In the genomic region with DNA sequence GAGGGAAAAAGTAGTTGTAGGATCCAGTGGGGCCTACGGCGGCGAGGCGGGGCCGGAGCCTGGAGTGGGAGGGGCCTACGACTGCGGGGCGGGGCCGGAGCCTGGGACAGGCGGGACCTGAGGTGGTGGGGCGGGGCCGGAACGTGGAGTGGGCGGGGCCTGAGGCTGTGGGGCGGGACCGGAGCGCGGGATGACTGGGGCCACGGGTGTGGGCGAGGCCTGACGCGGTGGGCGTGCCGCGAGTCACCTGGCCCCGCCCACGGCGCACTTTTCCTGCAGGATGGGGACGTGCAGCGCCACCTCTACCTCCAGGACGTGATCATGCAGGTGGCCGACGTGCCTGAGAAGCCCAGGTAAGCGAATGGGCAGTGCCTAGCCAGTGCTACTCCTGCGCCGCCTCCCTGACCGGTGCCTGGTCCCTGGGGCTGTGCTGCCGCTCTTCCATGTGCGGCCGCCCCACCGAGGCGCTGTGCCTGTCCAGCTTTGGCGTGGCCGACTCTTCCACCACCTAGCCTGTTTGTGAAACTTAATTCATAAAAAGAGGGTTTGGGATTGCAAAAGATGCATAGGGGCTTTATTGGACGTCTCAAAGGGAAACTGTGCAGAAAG, we compare ENCODE assay signal across 8 cellular contexts. TPM values are rescaled to one million over a fixed set of nuclear protein-coding genes. Genes with fewer than 3 reads are reported as not detected.
DNase-seq lines count a peak whose midpoint lies in the region; ATAC-seq and TF ChIP-seq lines count a peak whose summit lies in the region.

No MANE protein-coding gene starts in this region.

- peaks cover 17% of the 10 kb centered on the region for H3K4me1 Mint-ChIP-seq in activated CD4-positive, alpha-beta T cell treated with anti-CD3 and anti-CD28 coated beads, Interleukin-2, amount 10 ng/mL, durations not matched to agents 24 days and 14 days

- DNase-seq in AG08395 (ENCODE audit: low spot score) (peak; percentile 97), NCI-H446 (lab: John Stamatoyannopoulos, UW) (peak; percentile 44 to 82), coronary artery (ENCODE audit: low spot score) (peak; percentile 95), left lobe of liver (ENCODE audit: low spot score) (peak; percentile 97)
- peak; percentile 97 for DNase-seq in activated CD4-positive, alpha-beta T cell treated with anti-CD3 and anti-CD28 coated beads, Interleukin-2, amount 10 ng/mL, durations not matched to agents 24 days and 14 days
- peak; percentile 87 for DNase-seq in stimulated activated CD4-positive, alpha-beta T cell treated with anti-CD3 and anti-CD28 coated beads, Interleukin-2, amount 100 ng/mL, for 4 hours (ENCODE audit: low read depth)

- ATAC-seq in GM18907 (IDR thresholded peaks at IDR 0.05; ENCODE audit: unreplicated experiment) = peak; percentile 68
- peak; percentile 63 for ATAC-seq in HG03159 (IDR thresholded peaks at IDR 0.05; ENCODE audit: unreplicated experiment)
- peak; percentile 88 for ATAC-seq in left lobe of liver

- H3K27ac ChIP-seq in coronary artery = peak overlapping the region; percentile 92 to 97

- peaks cover 2% of the 10 kb centered on the region for H3K27me3 Mint-ChIP-seq in activated CD4-positive, alpha-beta T cell treated with anti-CD3 and anti-CD28 coated beads, Interleukin-2, amount 10 ng/mL, durations not matched to agents 24 days and 14 days

- no peaks in the 10 kb centered on the region for H3K9me3 Mint-ChIP-seq in activated CD4-positive, alpha-beta T cell treated with anti-CD3 and anti-CD28 coated beads, Interleukin-2, amount 10 ng/mL, durations not matched to agents 24 days and 14 days

- peak overlapping the region; percentile 81 for H3K27ac Mint-ChIP-seq in activated CD4-positive, alpha-beta T cell treated with anti-CD3 and anti-CD28 coated beads, Interleukin-2, amount 10 ng/mL, durations not matched to agents 24 days and 14 days

- peak overlapping the region; percentile 73 for H3K4me3 Mint-ChIP-seq in activated CD4-positive, alpha-beta T cell treated with anti-CD3 and anti-CD28 coated beads, Interleukin-2, amount 10 ng/mL, durations not matched to agents 24 days and 14 days

- intact Hi-C loops in activated CD4-positive, alpha-beta T cell treated with anti-CD3 and anti-CD28 coated beads, Interleukin-2, amount 10 ng/mL, durations not matched to agents 24 days and 14 days (cut with micrococcal nuclease) = loop anchor here (1.0 to 5.0 kb wide), 5 partner anchors 34 to 367 kb away; a partner anchor contains a TSS

- H3K36me3 Mint-ChIP-seq in activated CD4-positive, alpha-beta T cell treated with anti-CD3 and anti-CD28 coated beads, Interleukin-2, amount 10 ng/mL, durations not matched to agents 24 days and 14 days (ENCODE audit: low read depth) = peaks cover 24% of the 10 kb centered on the region

- H3K4me3 ChIP-seq in coronary artery = peak overlapping the region; percentile 92

- TF ChIP-seq CTCF in coronary artery (IDR thresholded peaks at IDR 0.05) = no peak

RNA-seq across cellular contexts. Expression of a gene that starts 0.5 kb away (rescaled TPM):
- 83.8 and 87.2 TPM in 2 replicates for total RNA-seq in activated CD4-positive, alpha-beta T cell treated with anti-CD3 and anti-CD28 coated beads, Interleukin-2, amount 10 ng/mL, durations not matched to agents 24 days and 14 days
- 30.2 TPM for total RNA-seq in left lobe of liver

RNA-seq across cellular contexts. Expression of a gene that starts 0.5 kb away (rescaled TPM):
- total RNA-seq in activated CD4-positive, alpha-beta T cell treated with anti-CD3 and anti-CD28 coated beads, Interleukin-2, amount 10 ng/mL, durations not matched to agents 24 days and 14 days = 65.3 and 70.6 TPM in 2 replicates
- total RNA-seq in left lobe of liver = 25.7 TPM

RNA-seq across cellular contexts. Expression of a gene that starts 27.5 kb away (rescaled TPM):
- not detected in 2 replicates for total RNA-seq in activated CD4-positive, alpha-beta T cell treated with anti-CD3 and anti-CD28 coated beads, Interleukin-2, amount 10 ng/mL, durations not matched to agents 24 days and 14 days
- total RNA-seq in left lobe of liver = 0.45 TPM

RNA-seq across cellular contexts. Expression of a gene that starts 32.5 kb away (rescaled TPM):
- 143 and 165 TPM in 2 replicates for total RNA-seq in activated CD4-positive, alpha-beta T cell treated with anti-CD3 and anti-CD28 coated beads, Interleukin-2, amount 10 ng/mL, durations not matched to agents 24 days and 14 days
- total RNA-seq in left lobe of liver = 7.4 TPM

RNA-seq across cellular contexts. Expression of a gene that starts 38.0 kb away (rescaled TPM):
- not detected in 2 replicates for total RNA-seq in activated CD4-positive, alpha-beta T cell treated with anti-CD3 and anti-CD28 coated beads, Interleukin-2, amount 10 ng/mL, durations not matched to agents 24 days and 14 days
- total RNA-seq in left lobe of liver = 275 TPM

Comparison
In these comparisons a context has a peak if more than half of its experiments do, and no peak if none do; other contexts are left out.
1. Peak in every context shown above with its lines: DNase-seq, ATAC-seq, H3K4me3 ChIP-seq and H3K27ac ChIP-seq.